ENCODE assay signal across 13 cellular contexts in genomic region chr19:38840583-38840968, GRCh38. TPM values are rescaled to one million over a fixed set of nuclear protein-coding genes. Genes with fewer than 3 reads are reported as not detected.
DNase-seq lines count a peak whose midpoint lies in the region; ATAC-seq, FAIRE-seq and TF ChIP-seq lines count a peak whose summit lies in the region.
"Had no signal": no experiment of that assay in that cellular context is flagged by ENCODE, and none has a peak within 500 bp of the region (broad histone marks: within the 10 kb centered on the region; RNA-seq: fewer than 3 reads in every experiment).

No MANE protein-coding gene starts in this region.

- H2AFZ ChIP-seq in GM12878 (ENCODE audit: control insufficient read depth, low read depth, low read length) (no peak overlapping the region), neural progenitor cell (replicated peaks) (no peak overlapping the region)

- peak; percentile 49; the same call in 1 of the 2 replicates for TF ChIP-seq POLR2A in GM12878 (IDR thresholded peaks at IDR 0.05; ENCODE audit: low read depth, low read length)

- peak overlapping the region in 3 of 4 donors; percentile 51 to 92 (median 84) for H3K4me3 Mint-ChIP-seq in CD4-positive, CD25-positive, alpha-beta regulatory T cell
- H3K4me3 Mint-ChIP-seq in HFFc6 (0 out of 2 replicates have a peak overlapping the region, but pooled peaks have one; percentile 17), neural progenitor cell (no peak overlapping the region)

- no peak for DNase-seq in CD4-positive, CD25-positive, alpha-beta regulatory T cell
- DNase-seq in HFFc6 = no peak
- no peak for DNase-seq in GM12878 (ENCODE audit: low read depth, low spot score)
- no peak for DNase-seq in neural progenitor cell (ENCODE audit: low spot score)
- no peak for DNase-seq in NCI-H1417 treated with DMSO at 0.1 percent for 48 hours (lab: John Stamatoyannopoulos, UW)
- no peak for DNase-seq in left lobe of liver (ENCODE audit: low spot score)
- no peak for DNase-seq in OCI-M1 (lab: John Stamatoyannopoulos, UW)
- DNase-seq: activated CD8-positive, alpha-beta memory T cell treated with anti-CD3 and anti-CD28 coated beads, Interleukin-2, amount 50 U/mL, for 4 hours; naive B cell; NCI-H2029; stimulated activated CD8-positive, alpha-beta memory T cell treated with anti-CD3 and anti-CD28 coated beads, Interleukin-4, amount 100 ng/mL, for 48 hours had no signal

- H4K20me1 ChIP-seq in GM12878 (ENCODE audit: control insufficient read depth, insufficient read depth) (peaks cover 6% of the 10 kb centered on the region), neural progenitor cell (ENCODE audit: low read depth) (peaks cover 77% of the 10 kb centered on the region)

- SMC1A ChIA-PET in GM12878 (lab: Charles Lee; ENCODE audit: uncharacterized antibody, unreplicated experiment) = no interaction called here

- no TSS peak for BruUV-seq in GM12878 (replicated peaks; lab: Mats Ljungman, UMichigan)

- H3K36me3 ChIP-seq in CD4-positive, CD25-positive, alpha-beta regulatory T cell (ENCODE audit: control insufficient read depth, insufficient read depth, low read length) = peaks cover 95% of the 10 kb centered on the region
- peaks cover 53 to 74% of the 10 kb centered on the region in 2 experiments for H3K36me3 ChIP-seq in GM12878 (ENCODE audit: control insufficient read depth in 2 of 2, insufficient read depth in 2 of 2, low read length in 1 of 2)
- H3K36me3 ChIP-seq in neural progenitor cell = peaks cover 13% of the 10 kb centered on the region

- H3K4me3 ChIP-seq in CD4-positive, CD25-positive, alpha-beta regulatory T cell (ENCODE audit: low read depth, low read length) = no peak overlapping the region
- H3K4me3 ChIP-seq in GM12878 = no peak overlapping the region
- H3K4me3 ChIP-seq in neural progenitor cell = no peak overlapping the region

- peaks cover 97% of the 10 kb centered on the region for H3F3A ChIP-seq in neural progenitor cell (ENCODE audit: low read depth)

- FAIRE-seq in GM12878 (lab: Jason Lieb, UNC) = no peak

- in situ Hi-C loops in GM12878 (cut with MboI) = no loop called here

- no peaks in the 10 kb centered on the region for H3K9me3 ChIP-seq in CD4-positive, CD25-positive, alpha-beta regulatory T cell (ENCODE audit: control insufficient read depth in 2 of 2, low read length in 2 of 2)
- H3K9me3 ChIP-seq in GM12878 (replicated peaks; ENCODE audit: control insufficient read depth, insufficient read depth, low read length) (no peaks in the 10 kb centered on the region), neural progenitor cell (ENCODE audit: low read depth) (no peaks in the 10 kb centered on the region)

- H3K4me2 ChIP-seq in GM12878 (ENCODE audit: control insufficient read depth, insufficient read depth) (no peak overlapping the region), neural progenitor cell (no peak overlapping the region)

- no peak for TF ChIP-seq RAD21 in GM12878 (IDR thresholded peaks at IDR 0.05; ENCODE audit: insufficient read depth, low read depth, low read length)

- RAD21 ChIA-PET in GM12878 (lab: Charles Lee; ENCODE audit: unreplicated experiment) = no interaction called here

- TF ChIP-seq CTCF in HFFc6 (IDR thresholded peaks at IDR 0.05) (no peak), GM12878 (IDR thresholded peaks at IDR 0.05 in 2 of 3, conservative IDR thresholded peaks at IDR 0.05 in 1 of 3; ENCODE audit: control insufficient read depth in 2 of 3, extremely low read depth in 1 of 3, insufficient read depth in 1 of 3, low read depth in 3 of 3, low read length in 3 of 3) (no peak), neural progenitor cell (IDR thresholded peaks at IDR 0.05) (no peak)

- peaks cover 65% of the 10 kb centered on the region for H3K36me3 Mint-ChIP-seq in CD4-positive, CD25-positive, alpha-beta regulatory T cell
- H3K36me3 Mint-ChIP-seq in HFFc6 (ENCODE audit: low read depth) (peaks cover 83% of the 10 kb centered on the region), neural progenitor cell (peaks cover 61% of the 10 kb centered on the region)

- peaks cover 55% of the 10 kb centered on the region for H3K4me1 ChIP-seq in CD4-positive, CD25-positive, alpha-beta regulatory T cell (ENCODE audit: control insufficient read depth, insufficient read depth, low read length, poor library complexity, severe bottlenecking)
- H3K4me1 ChIP-seq in GM12878 (ENCODE audit: control insufficient read depth, insufficient read depth, low read length) = peaks cover 23% of the 10 kb centered on the region
- H3K4me1 ChIP-seq in neural progenitor cell = no peaks in the 10 kb centered on the region

- H3K9ac ChIP-seq in GM12878 (ENCODE audit: control insufficient read depth, insufficient read depth, low read length) (no peak overlapping the region), neural progenitor cell (no peak overlapping the region)

- POLR2A ChIA-PET in GM12878 (lab: Charles Lee) = interaction anchor here (0.6 to 0.7 kb wide), 2 partner anchors 8 to 9 kb away, joined by 3 read pairs; no protein-coding TSS in a partner anchor

- peak overlapping the region in 2 of 3 donors; percentile 71 to 91 for H3K27ac Mint-ChIP-seq in CD4-positive, CD25-positive, alpha-beta regulatory T cell
- H3K27ac Mint-ChIP-seq in HFFc6 = peak overlapping the region; percentile 75
- H3K27ac Mint-ChIP-seq in neural progenitor cell = no peak overlapping the region

- no peak for ATAC-seq in CD4-positive, CD25-positive, alpha-beta regulatory T cell (ENCODE audit: low read depth in 2 of 2)
- no peak for ATAC-seq in GM12878
- ATAC-seq in GM18907 (IDR thresholded peaks at IDR 0.05; ENCODE audit: unreplicated experiment) = no peak
- no peak for ATAC-seq in left lobe of liver

- H3K27ac ChIP-seq in CD4-positive, CD25-positive, alpha-beta regulatory T cell (ENCODE audit: insufficient read depth, low read length, poor library complexity, severe bottlenecking) = peak overlapping the region; percentile 77
- H3K27ac ChIP-seq in GM12878 (ENCODE audit: control insufficient read depth, insufficient read depth) (no peak overlapping the region), neural progenitor cell (peak overlapping the region; percentile 29)

- no peaks in the 10 kb centered on the region for H3K27me3 ChIP-seq in CD4-positive, CD25-positive, alpha-beta regulatory T cell (ENCODE audit: control insufficient read depth, insufficient read depth, low read length)
- no peaks in the 10 kb centered on the region for H3K27me3 ChIP-seq in GM12878 (replicated peaks in 1 of 2; ENCODE audit: control insufficient read depth in 2 of 2, insufficient read depth in 2 of 2, low read length in 1 of 2)
- H3K27me3 ChIP-seq in neural progenitor cell = no peaks in the 10 kb centered on the region

- CTCF ChIA-PET in GM12878 (lab: Yijun Ruan, JAX) = interaction anchor here (1.1 kb wide), 1 partner anchor 29 kb away, joined by 3 read pairs; no protein-coding TSS in a partner anchor

- H3K9me3 Mint-ChIP-seq in CD4-positive, CD25-positive, alpha-beta regulatory T cell = peaks cover 0 to 5% (median 0%) of the 10 kb centered on the region in 7 donors
- no peaks in the 10 kb centered on the region for H3K9me3 Mint-ChIP-seq in HFFc6
- H3K9me3 Mint-ChIP-seq in neural progenitor cell = no peaks in the 10 kb centered on the region
- H3K9me3 Mint-ChIP-seq: naive B cell had no signal

- 96% methylated on average over 5 of the region's 5 CpGs for WGBS in GM12878 (ENCODE audit: insufficient coverage, insufficient replicate concordance, low lambda C conversion rate, missing lambda C conversion rate)

- H3K4me1 Mint-ChIP-seq in CD4-positive, CD25-positive, alpha-beta regulatory T cell = peaks cover 16 to 59% (median 45%) of the 10 kb centered on the region in 4 donors
- H3K4me1 Mint-ChIP-seq in HFFc6 (ENCODE audit: low read depth) (peaks cover 82% of the 10 kb centered on the region), neural progenitor cell (peaks cover 4% of the 10 kb centered on the region)

- intact Hi-C loops in GM12878 (cut with micrococcal nuclease; ENCODE audit: unreplicated experiment) = no loop called here

- H3K79me2 ChIP-seq in GM12878 (ENCODE audit: control insufficient read depth, insufficient read depth, low read length) = peaks cover 25% of the 10 kb centered on the region
- H3K79me2 ChIP-seq in neural progenitor cell (ENCODE audit: low read depth) = peaks cover 51% of the 10 kb centered on the region

- peaks cover 11% of the 10 kb centered on the region for H3K27me3 Mint-ChIP-seq in CD4-positive, CD25-positive, alpha-beta regulatory T cell
- H3K27me3 Mint-ChIP-seq in HFFc6 (ENCODE audit: insufficient read depth) = peaks cover 25% of the 10 kb centered on the region
- peaks cover 2% of the 10 kb centered on the region for H3K27me3 Mint-ChIP-seq in neural progenitor cell (ENCODE audit: insufficient read depth, low read depth)
- H3K27me3 Mint-ChIP-seq: naive B cell had no signal

- TF ChIP-seq EP300 in GM12878 (IDR thresholded peaks at IDR 0.05; ENCODE audit: borderline replicate concordance in 1 of 2, control insufficient read depth in 1 of 2, low read depth in 2 of 2, low read length in 2 of 2) = no peak

RNA-seq across cellular contexts. Expression of gene ECH1, which starts 9.0 kb away (rescaled TPM):
- total RNA-seq in CD4-positive, CD25-positive, alpha-beta regulatory T cell = 95.2 TPM
- 100 to 1,000 TPM; 248 to 308 (median 277) TPM for polyA plus RNA-seq in CD4-positive, CD25-positive, alpha-beta regulatory T cell
- 10 to 100 TPM; 35.5 to 48.5 (median 45.6) TPM for total RNA-seq in HFFc6 (2021; fragmentation: NEBNext Ultra II Directional; extraction: Animal tissue kit (Norgen Biotek cat#: 25700))
- 22.0 and 23.9 TPM in 2 replicates for total RNA-seq in GM12878 (2013; cell fraction: nucleolus; rRNA removed)
- 92.4 and 121 TPM in 2 replicates for total RNA-seq in GM12878 (2014; rRNA removed)
- total RNA-seq in GM12878 (2014; rRNA removed; fragmentation: Illumina TruSeq; extraction: Trizol) = 135 and 138 TPM in 2 replicates
- total RNA-seq in GM12878 (2021) = 164 and 165 TPM in 2 replicates
- 287 TPM for polyA plus RNA-seq in GM12878 (2011; ENCODE audit: low read depth)
- polyA plus RNA-seq in GM12878 (2011; rRNA removed) = 114 and 139 TPM in 2 replicates
- 188 and 226 TPM in 2 replicates for polyA plus RNA-seq in GM12878 (2011; cell fraction: cytosol; rRNA removed)
- 151 and 189 TPM in 2 replicates for polyA plus RNA-seq in GM12878 (2011; cell fraction: nucleus; rRNA removed)
- 228 and 402 TPM in 2 replicates for polyA plus RNA-seq in GM12878 (2012)
- polyA plus RNA-seq in GM12878 (2014; fragmentation: Illumina TruSeq; extraction: Trizol) = 147 and 214 TPM in 2 replicates
- polyA plus RNA-seq in GM12878 (2014; fragmentation: Nextera tagmentation; extraction: Ambion mirVana) = 100 to 1,000 TPM; 104 to 109 TPM
- polyA plus RNA-seq in GM12878 (2014; rRNA removed) = 284 and 385 TPM in 2 replicates
- 100 to 1,000 TPM; 248 to 270 TPM for polyA plus RNA-seq in GM12878 (2016; fragmentation: Nextera tagmentation; extraction: Ambion mirVana)
- 79.9 and 129 TPM in 2 replicates for polyA minus RNA-seq in GM12878 (2011; rRNA and poly(A)+ RNA removed)
- 35.9 and 40.2 TPM in 2 replicates for polyA minus RNA-seq in GM12878 (2011; cell fraction: cytosol; rRNA and poly(A)+ RNA removed)
- polyA minus RNA-seq in GM12878 (2011; cell fraction: nucleus; rRNA and poly(A)+ RNA removed) = 34.5 and 48.4 TPM in 2 replicates
- total RNA-seq in neural progenitor cell (ENCODE audit: low replicate concordance) = 52.2 and 92.9 TPM in 2 replicates
- 439 TPM for total RNA-seq in left lobe of liver

RNA-seq across cellular contexts. Expression of gene HNRNPL, which starts 9.2 kb away (rescaled TPM):
- 503 TPM for total RNA-seq in CD4-positive, CD25-positive, alpha-beta regulatory T cell
- 10 to 100 TPM; 66.3 to 93.6 (median 85.5) TPM for polyA plus RNA-seq in CD4-positive, CD25-positive, alpha-beta regulatory T cell
- total RNA-seq in HFFc6 (2021; fragmentation: NEBNext Ultra II Directional; extraction: Animal tissue kit (Norgen Biotek cat#: 25700)) = 100 to 1,000 TPM; 337 to 467 (median 441) TPM
- total RNA-seq in GM12878 (2013; cell fraction: nucleolus; rRNA removed) = 172 and 179 TPM in 2 replicates
- total RNA-seq in GM12878 (2014; rRNA removed) (319 and 322 TPM in 2 replicates), GM12878 (2014; rRNA removed; fragmentation: Illumina TruSeq; extraction: Trizol) (240 and 248 TPM in 2 replicates), GM12878 (2021) (512 and 523 TPM in 2 replicates), neural progenitor cell (ENCODE audit: low replicate concordance) (436 and 583 TPM in 2 replicates), left lobe of liver (93.1 TPM)
- polyA plus RNA-seq in GM12878 (2011; ENCODE audit: low read depth) = 220 TPM
- polyA plus RNA-seq in GM12878 (2011; rRNA removed) (278 and 395 TPM in 2 replicates), GM12878 (2014; fragmentation: Illumina TruSeq; extraction: Trizol) (416 and 440 TPM in 2 replicates), GM12878 (2014; fragmentation: Nextera tagmentation; extraction: Ambion mirVana) (10 to 100 TPM; 32.5 to 92.5 TPM), GM12878 (2014; rRNA removed) (241 and 268 TPM in 2 replicates), GM12878 (2016; fragmentation: Nextera tagmentation; extraction: Ambion mirVana) (100 to 1,000 TPM; 294 to 346 TPM)
- 272 and 344 TPM in 2 replicates for polyA plus RNA-seq in GM12878 (2011; cell fraction: cytosol; rRNA removed)
- 447 and 512 TPM in 2 replicates for polyA plus RNA-seq in GM12878 (2011; cell fraction: nucleus; rRNA removed)
- polyA plus RNA-seq in GM12878 (2012) = 258 and 326 TPM in 2 replicates
- 348 and 368 TPM in 2 replicates for polyA minus RNA-seq in GM12878 (2011; rRNA and poly(A)+ RNA removed)
- 150 and 190 TPM in 2 replicates for polyA minus RNA-seq in GM12878 (2011; cell fraction: cytosol; rRNA and poly(A)+ RNA removed)
- polyA minus RNA-seq in GM12878 (2011; cell fraction: nucleus; rRNA and poly(A)+ RNA removed) = 92.8 and 152 TPM in 2 replicates

RNA-seq across cellular contexts. Expression of gene LGALS4, which starts 27.8 kb away (rescaled TPM):
- total RNA-seq in CD4-positive, CD25-positive, alpha-beta regulatory T cell = 2.1 TPM
- polyA plus RNA-seq in CD4-positive, CD25-positive, alpha-beta regulatory T cell = under 1 TPM in 1 of 4 donors, not detected in 3; 0.10 TPM
- under 1 TPM in 1 of 6 experiments, not detected in 5; 0.43 TPM for total RNA-seq in HFFc6 (2021; fragmentation: NEBNext Ultra II Directional; extraction: Animal tissue kit (Norgen Biotek cat#: 25700))
- 0.71 and 0.75 TPM in 2 replicates for total RNA-seq in GM12878 (2013; cell fraction: nucleolus; rRNA removed)
- total RNA-seq in GM12878 (2014; rRNA removed) (0.44 TPM in 1 of 2 replicates, not detected in the other), GM12878 (2014; rRNA removed; fragmentation: Illumina TruSeq; extraction: Trizol) (not detected in 2 replicates), GM12878 (2021) (2.1 and 2.7 TPM in 2 replicates), neural progenitor cell (ENCODE audit: low replicate concordance) (0.31 TPM in 1 of 2 replicates, not detected in the other), left lobe of liver (102 TPM)
- polyA plus RNA-seq in GM12878 (2011; ENCODE audit: low read depth) = not detected
- polyA plus RNA-seq in GM12878 (2011; rRNA removed) (0.27 and 0.35 TPM in 2 replicates), GM12878 (2014; fragmentation: Illumina TruSeq; extraction: Trizol) (0.24 TPM in 1 of 2 replicates, not detected in the other), GM12878 (2014; fragmentation: Nextera tagmentation; extraction: Ambion mirVana) (under 1 TPM in 1 of 2 experiments, not detected in 1; 0.15 TPM), GM12878 (2014; rRNA removed) (0.06 and 0.13 TPM in 2 replicates), GM12878 (2016; fragmentation: Nextera tagmentation; extraction: Ambion mirVana) (under 1 TPM in 1 of 2 experiments, not detected in 1; 0.28 TPM)
- polyA plus RNA-seq in GM12878 (2011; cell fraction: cytosol; rRNA removed) = 0.09 and 0.25 TPM in 2 replicates
- 1.4 and 1.9 TPM in 2 replicates for polyA plus RNA-seq in GM12878 (2011; cell fraction: nucleus; rRNA removed)
- 0.17 and 0.46 TPM in 2 replicates for polyA plus RNA-seq in GM12878 (2012)
- polyA minus RNA-seq in GM12878 (2011; rRNA and poly(A)+ RNA removed) = 0.72 and 1.3 TPM in 2 replicates
- not detected in 2 replicates for polyA minus RNA-seq in GM12878 (2011; cell fraction: cytosol; rRNA and poly(A)+ RNA removed)
- polyA minus RNA-seq in GM12878 (2011; cell fraction: nucleus; rRNA and poly(A)+ RNA removed) = 0.24 and 0.29 TPM in 2 replicates

RNA-seq across cellular contexts. Expression of gene RINL, which starts 37.5 kb away (rescaled TPM):
- total RNA-seq in CD4-positive, CD25-positive, alpha-beta regulatory T cell = 48.9 TPM
- 10 to 100 TPM; 30.1 to 39.7 (median 36.5) TPM for polyA plus RNA-seq in CD4-positive, CD25-positive, alpha-beta regulatory T cell
- total RNA-seq in HFFc6 (2021; fragmentation: NEBNext Ultra II Directional; extraction: Animal tissue kit (Norgen Biotek cat#: 25700)) = 1 to 10 TPM in 5 of 6 experiments, under 1 TPM in 1; 0.69 to 3.5 (median 1.7) TPM
- 42.0 and 48.1 TPM in 2 replicates for total RNA-seq in GM12878 (2013; cell fraction: nucleolus; rRNA removed)
- total RNA-seq in GM12878 (2014; rRNA removed) (50.8 and 55.1 TPM in 2 replicates), GM12878 (2014; rRNA removed; fragmentation: Illumina TruSeq; extraction: Trizol) (35.6 and 37.8 TPM in 2 replicates), GM12878 (2021) (51.3 and 54.9 TPM in 2 replicates), neural progenitor cell (ENCODE audit: low replicate concordance) (4.7 and 5.4 TPM in 2 replicates), left lobe of liver (5.6 TPM)
- 13.3 TPM for polyA plus RNA-seq in GM12878 (2011; ENCODE audit: low read depth)
- polyA plus RNA-seq in GM12878 (2011; rRNA removed) (44.4 and 64.2 TPM in 2 replicates), GM12878 (2014; fragmentation: Illumina TruSeq; extraction: Trizol) (29.7 and 36.4 TPM in 2 replicates), GM12878 (2014; fragmentation: Nextera tagmentation; extraction: Ambion mirVana) (10 to 100 TPM; 14.5 to 16.3 TPM), GM12878 (2014; rRNA removed) (54.8 and 62.4 TPM in 2 replicates), GM12878 (2016; fragmentation: Nextera tagmentation; extraction: Ambion mirVana) (10 to 100 TPM; 46.3 to 48.9 TPM)
- polyA plus RNA-seq in GM12878 (2011; cell fraction: cytosol; rRNA removed) = 67.4 and 81.2 TPM in 2 replicates
- 88.4 and 106 TPM in 2 replicates for polyA plus RNA-seq in GM12878 (2011; cell fraction: nucleus; rRNA removed)
- polyA plus RNA-seq in GM12878 (2012) = 33.6 and 41.0 TPM in 2 replicates
- 30.0 and 57.5 TPM in 2 replicates for polyA minus RNA-seq in GM12878 (2011; rRNA and poly(A)+ RNA removed)
- polyA minus RNA-seq in GM12878 (2011; cell fraction: cytosol; rRNA and poly(A)+ RNA removed) = 15.6 and 23.4 TPM in 2 replicates
- 32.0 and 54.9 TPM in 2 replicates for polyA minus RNA-seq in GM12878 (2011; cell fraction: nucleus; rRNA and poly(A)+ RNA removed)

RNA-seq across cellular contexts. Expression of gene LGALS7B, which starts 51.6 kb away (rescaled TPM):
- total RNA-seq in CD4-positive, CD25-positive, alpha-beta regulatory T cell = not detected
- polyA plus RNA-seq in CD4-positive, CD25-positive, alpha-beta regulatory T cell = not detected
- total RNA-seq in HFFc6 (2021; fragmentation: NEBNext Ultra II Directional; extraction: Animal tissue kit (Norgen Biotek cat#: 25700)) = not detected
- total RNA-seq in GM12878 (2013; cell fraction: nucleolus; rRNA removed) = not detected in 2 replicates
- total RNA-seq in GM12878 (2014; rRNA removed) (not detected in 2 replicates), GM12878 (2014; rRNA removed; fragmentation: Illumina TruSeq; extraction: Trizol) (not detected in 2 replicates), GM12878 (2021) (not detected in 2 replicates), neural progenitor cell (ENCODE audit: low replicate concordance) (not detected in 2 replicates), left lobe of liver (not detected)
- polyA plus RNA-seq in GM12878 (2011; ENCODE audit: low read depth) = not detected
- polyA plus RNA-seq in GM12878 (2011; rRNA removed) (not detected in 2 replicates), GM12878 (2014; fragmentation: Illumina TruSeq; extraction: Trizol) (not detected in 2 replicates), GM12878 (2014; fragmentation: Nextera tagmentation; extraction: Ambion mirVana) (not detected), GM12878 (2014; rRNA removed) (not detected in 2 replicates), GM12878 (2016; fragmentation: Nextera tagmentation; extraction: Ambion mirVana) (not detected)
- not detected in 2 replicates for polyA plus RNA-seq in GM12878 (2011; cell fraction: cytosol; rRNA removed)
- polyA plus RNA-seq in GM12878 (2011; cell fraction: nucleus; rRNA removed) = not detected in 2 replicates
- polyA plus RNA-seq in GM12878 (2012) = not detected in 2 replicates
- not detected in 2 replicates for polyA minus RNA-seq in GM12878 (2011; rRNA and poly(A)+ RNA removed)
- not detected in 2 replicates for polyA minus RNA-seq in GM12878 (2011; cell fraction: cytosol; rRNA and poly(A)+ RNA removed)
- not detected in 2 replicates for polyA minus RNA-seq in GM12878 (2011; cell fraction: nucleus; rRNA and poly(A)+ RNA removed)
- total RNA-seq: cerebellum had no signal

Comparison
In these comparisons a context has a peak if more than half of its experiments do, and no peak if none do; other contexts are left out.
1. RNA of gene LGALS4, which starts 27.8 kb away (total RNA-seq): 102 TPM in left lobe of liver (single experiment); 2.1 TPM in CD4-positive, CD25-positive, alpha-beta regulatory T cell (single experiment), 0.31 TPM in neural progenitor cell, 0.43 TPM in HFFc6 and 0.44 to 2.7 TPM in GM12878; every median in the first group is over 10 times any median in the second.